ENCODE assay signal across 12 cellular contexts in the genomic region with DNA sequence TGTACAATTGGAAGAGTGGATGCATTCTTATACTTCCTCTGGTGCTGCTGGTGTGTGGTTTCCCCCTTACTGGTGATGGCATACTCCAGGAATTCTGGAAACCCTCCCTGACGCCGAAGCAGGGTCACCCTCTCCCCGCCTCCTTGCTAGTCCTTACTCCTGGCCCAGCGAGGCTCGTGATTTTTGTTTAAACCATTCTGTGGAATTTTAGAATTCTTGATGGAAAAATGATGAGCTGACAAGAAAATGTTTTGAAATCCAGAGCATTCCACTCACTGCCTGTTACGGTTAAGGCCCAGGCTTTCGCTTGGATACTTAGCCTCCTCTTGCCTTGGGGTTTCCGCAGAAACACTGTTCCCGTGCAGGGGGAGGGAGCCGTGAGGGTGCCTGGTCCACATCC. TPM values are rescaled to one million over a fixed set of nuclear protein-coding genes. Genes with fewer than 3 reads are reported as not detected.
DNase-seq lines count a peak whose midpoint lies in the region; ATAC-seq and TF ChIP-seq lines count a peak whose summit lies in the region.
"Had no signal": no experiment of that assay in that cellular context is flagged by ENCODE, and none has a peak within 500 bp of the region (broad histone marks: within the 10 kb centered on the region; RNA-seq: fewer than 3 reads in every experiment).

No MANE protein-coding gene starts in this region.

- H3K36me3 ChIP-seq in GM23248 (ENCODE audit: low read depth) (no peaks in the 10 kb centered on the region), lower lobe of right lung (peaks cover 75% of the 10 kb centered on the region), transverse colon (peaks cover 0 to 36% (median 11%) of the 10 kb centered on the region in 4 donors)

- peaks cover 0 to 5% (median 0%) of the 10 kb centered on the region in 3 donors for H3K36me3 Mint-ChIP-seq in immature natural killer cell

- 4 to 5% methylated on average over 10 of the region's 10 CpGs for WGBS in GM23248 (ENCODE audit: low coverage in 1 of 2, low lambda C conversion rate in 2 of 2, missing lambda C conversion rate in 2 of 2), 2 experiments
- 67% methylated on average over 6 to 10 of the region's 10 CpGs for WGBS in transverse colon (ENCODE audit: low coverage in 1 of 2), 2 donors

- no peak overlapping the region for H3K27ac Mint-ChIP-seq in immature natural killer cell
- H3K27ac Mint-ChIP-seq: stimulated activated memory B cell treated with anti-CD40 and anti-IgM and Interleukin-4, amounts not matched to agents 10 μg/mL and 1 μg/mL and 100 μg/mL, for 72 hours had no signal

- no peaks in the 10 kb centered on the region for H4K20me1 ChIP-seq in GM23248 (ENCODE audit: insufficient read depth)

- H3K4me3 Mint-ChIP-seq in immature natural killer cell: no peak overlapping the region
- H3K4me3 Mint-ChIP-seq: stimulated activated memory B cell treated with anti-CD40 and anti-IgM and Interleukin-4, amounts not matched to agents 10 μg/mL and 1 μg/mL and 100 μg/mL, for 72 hours had no signal

- H3K4me2 ChIP-seq in GM23248 (ENCODE audit: unreplicated experiment): peak overlapping the region; percentile 39

- no peaks in the 10 kb centered on the region for H3K9me2 ChIP-seq in GM23248 (ENCODE audit: insufficient read depth)

- H3K27me3 ChIP-seq in GM23248 (replicated peaks; ENCODE audit: insufficient read depth): no peaks in the 10 kb centered on the region
- no peaks in the 10 kb centered on the region for H3K27me3 ChIP-seq in lower lobe of right lung (ENCODE audit: low read depth)
- H3K27me3 ChIP-seq in transverse colon: no peaks in the 10 kb centered on the region

- peak overlapping the region; percentile 50 for H3K9ac ChIP-seq in GM23248

- no peak overlapping the region for H2AFZ ChIP-seq in GM23248

- peak; percentile 91 for DNase-seq in GM23248
- peak; percentile 82 for DNase-seq in astrocyte of the cerebellum (ENCODE audit: low read depth)
- no peak for DNase-seq in lower lobe of right lung
- no peak for DNase-seq in transverse colon
- no peak for DNase-seq in immature natural killer cell
- DNase-seq in DMS153 (lab: John Stamatoyannopoulos, UW): no peak
- DNase-seq: activated CD4-positive, alpha-beta T cell treated with anti-CD3 and anti-CD28 coated beads for 4 hours; NCI-H2171; SIG-M5 had no signal

- H3K79me2 ChIP-seq in GM23248 (ENCODE audit: insufficient read depth): no peaks in the 10 kb centered on the region

- H3K4me1 Mint-ChIP-seq in immature natural killer cell: peaks cover 14 to 18% of the 10 kb centered on the region in 2 donors

- in situ Hi-C loops in GM23248 (cut with MboI) (no loop called here), astrocyte of the cerebellum (cut with HindIII; ENCODE audit: low sequenced_read_pairs) (no loop called here), transverse colon (cut with MboI; ENCODE audit: low pct_ligation_motif_present in 1 of 4, low pct_unique_long_range_greater_than_20kb in 1 of 4, low sequenced_read_pairs in 3 of 4) (no loop called here)

- H3K4me3 ChIP-seq in GM23248: peak overlapping the region; percentile 31
- no peak overlapping the region for H3K4me3 ChIP-seq in astrocyte of the cerebellum (ENCODE audit: low read depth, low read length)
- no peak overlapping the region for H3K4me3 ChIP-seq in lower lobe of right lung
- H3K4me3 ChIP-seq in transverse colon: no peak overlapping the region

- TF ChIP-seq EP300 in transverse colon (IDR thresholded peaks at IDR 0.05; ENCODE audit: low read depth): no peak

- H3K9me3 ChIP-seq in GM23248 (ENCODE audit: low read depth) (no peaks in the 10 kb centered on the region), lower lobe of right lung (no peaks in the 10 kb centered on the region), transverse colon (no peaks in the 10 kb centered on the region)

- H3K4me1 ChIP-seq in GM23248 (ENCODE audit: insufficient read depth): peaks cover 45% of the 10 kb centered on the region
- peaks cover 28% of the 10 kb centered on the region for H3K4me1 ChIP-seq in lower lobe of right lung
- H3K4me1 ChIP-seq in transverse colon: peaks cover 7 to 33% (median 11%) of the 10 kb centered on the region in 4 donors

- intact Hi-C loops in lower lobe of right lung (cut with DNase I) (no loop called here), transverse colon (cut with DNase I; ENCODE audit: low total_unique reads) (no loop called here)

- TF ChIP-seq POLR2A in transverse colon (IDR thresholded peaks at IDR 0.05): no peak

- ATAC-seq in lower lobe of right lung (peak; percentile 34 to 73), HG03460 (IDR thresholded peaks at IDR 0.05; ENCODE audit: unreplicated experiment) (no peak)
- ATAC-seq: stimulated activated memory B cell treated with anti-CD40 and anti-IgM and Interleukin-4, amounts not matched to agents 10 μg/mL and 1 μg/mL and 100 μg/mL, for 72 hours had no signal

- no peaks in the 10 kb centered on the region for H3K9me3 Mint-ChIP-seq in immature natural killer cell
- H3K9me3 Mint-ChIP-seq: stimulated activated memory B cell treated with anti-CD40 and anti-IgM and Interleukin-4, amounts not matched to agents 10 μg/mL and 1 μg/mL and 100 μg/mL, for 72 hours had no signal

- TF ChIP-seq CTCF in astrocyte of the cerebellum (IDR thresholded peaks at IDR 0.05; ENCODE audit: low read depth, low read length, missing control alignments): no peak
- no peak for TF ChIP-seq CTCF in lower lobe of right lung (IDR thresholded peaks at IDR 0.05)
- no peak for TF ChIP-seq CTCF in transverse colon (IDR thresholded peaks at IDR 0.05)

- peaks cover 6 to 15% (median 14%) of the 10 kb centered on the region in 3 donors for H3K27me3 Mint-ChIP-seq in immature natural killer cell (ENCODE audit: low read depth in 3 of 3)
- H3K27me3 Mint-ChIP-seq: stimulated activated memory B cell treated with anti-CD40 and anti-IgM and Interleukin-4, amounts not matched to agents 10 μg/mL and 1 μg/mL and 100 μg/mL, for 72 hours had no signal

- peak overlapping the region; percentile 65 for H3K27ac ChIP-seq in GM23248
- H3K27ac ChIP-seq in lower lobe of right lung: peak overlapping the region; percentile 53
- H3K27ac ChIP-seq in transverse colon: peak overlapping the region; percentile 67 to 78 (median 72)
- H3K27ac ChIP-seq: epithelial cell of prostate had no signal

- H3F3A ChIP-seq in GM23248 (ENCODE audit: insufficient read depth): peaks cover 9% of the 10 kb centered on the region; the same call in 1 of the 2 replicates

RNA-seq across cellular contexts. Expression of gene IL6R, which starts 41.1 kb away (rescaled TPM):
- 3.9 and 8.8 TPM in 2 replicates for total RNA-seq in GM23248 (2014; rRNA removed; shearing (Covaris generic))
- polyA plus RNA-seq in GM23248 (2016; fragmentation: Nextera tagmentation; extraction: Ambion mirVana) (1.3 and 2.1 TPM in 2 replicates), immature natural killer cell (1 to 10 TPM in 2 of 3 donors, under 1 TPM in 1; 0.50 to 4.2 (median 2.6) TPM)
- total RNA-seq in lower lobe of right lung (48.5 TPM), transverse colon (100 to 1,000 TPM in 1 of 4 donors, 10 to 100 TPM in 3; 10.7 to 107 (median 77.3) TPM)

RNA-seq across cellular contexts. Expression of gene TDRD10, which starts 55.7 kb away (rescaled TPM):
- total RNA-seq in GM23248 (2014; rRNA removed; shearing (Covaris generic)): not detected in 2 replicates
- polyA plus RNA-seq in GM23248 (2016; fragmentation: Nextera tagmentation; extraction: Ambion mirVana) (not detected in 2 replicates), immature natural killer cell (not detected)
- total RNA-seq in lower lobe of right lung (20.2 TPM), transverse colon (1 to 10 TPM in 1 of 4 donors, under 1 TPM in 1, not detected in 2; 0.96 to 3.3 TPM)

RNA-seq across cellular contexts. Expression of gene SHE, which starts 55.9 kb away (rescaled TPM):
- total RNA-seq in GM23248 (2014; rRNA removed; shearing (Covaris generic)): not detected in 2 replicates
- polyA plus RNA-seq in GM23248 (2016; fragmentation: Nextera tagmentation; extraction: Ambion mirVana) (0.03 TPM in 2 replicates), immature natural killer cell (under 1 TPM in 1 of 3 donors, not detected in 2; 0.13 TPM)
- total RNA-seq in lower lobe of right lung (40.1 TPM), transverse colon (10 to 100 TPM in 1 of 4 donors, 1 to 10 TPM in 3; 5.2 to 15.0 (median 6.7) TPM)

Comparison
In these comparisons a context has a peak if more than half of its experiments do, and no peak if none do; other contexts are left out.
1. DNase-seq: peak in GM23248 (single experiment) and astrocyte of the cerebellum (single experiment); none in lower lobe of right lung (single experiment), transverse colon (single experiment), immature natural killer cell (0 of 3) and DMS153 (single experiment).
2. Peak in every context shown above with its lines, with median percentiles within 50 percentile points of each other: H3K27ac ChIP-seq.